Comparison of ENCODE assay signal across 8 cellular contexts in genomic region chr18:13159579-13159978, GRCh38. TPM values are rescaled to one million over a fixed set of nuclear protein-coding genes. Genes with fewer than 3 reads are reported as not detected.
DNase-seq lines count a peak whose midpoint lies in the region; ATAC-seq and TF ChIP-seq lines count a peak whose summit lies in the region.

No MANE protein-coding gene starts in this region.

- H3K4me1 ChIP-seq in adipocyte (ENCODE audit: control insufficient read depth, insufficient read depth, low read length) (peaks cover 16% of the 10 kb centered on the region), right atrium auricular region (no peaks in the 10 kb centered on the region), sigmoid colon (no peaks in the 10 kb centered on the region)

- no peaks in the 10 kb centered on the region for H3K27me3 ChIP-seq in adipocyte (replicated peaks; ENCODE audit: control insufficient read depth, insufficient read depth, low read length)
- no peaks in the 10 kb centered on the region for H3K27me3 ChIP-seq in right atrium auricular region
- no peaks in the 10 kb centered on the region for H3K27me3 ChIP-seq in sigmoid colon

- no peak for TF ChIP-seq POLR2A in sigmoid colon (IDR thresholded peaks at IDR 0.05)

- H3K9me3 ChIP-seq in adipocyte (ENCODE audit: control insufficient read depth, low read length) (peaks cover 31% of the 10 kb centered on the region), right atrium auricular region (peaks cover 0 to 30% of the 10 kb centered on the region in 2 donors), sigmoid colon (peaks cover 0 to 8% (median 3%) of the 10 kb centered on the region in 4 donors)

- DNase-seq in CD1c-positive myeloid dendritic cell (ENCODE audit: extremely low spot score) = peak; percentile 74
- peak; percentile 38 for DNase-seq in GM19240 (ENCODE audit: insufficient read length, low spot score)
- DNase-seq in NCI-H2196 treated with DMSO at 0.1 percent for 48 hours (lab: John Stamatoyannopoulos, UW; ENCODE audit: unreplicated experiment) = peak; percentile 66
- peak; percentile 87 for DNase-seq in adipocyte (ENCODE audit: low read depth)
- no peak for DNase-seq in right atrium auricular region (ENCODE audit: low spot score)
- no peak for DNase-seq in sigmoid colon

- TF ChIP-seq CTCF in right atrium auricular region (IDR thresholded peaks at IDR 0.05) (peak; percentile 84 to 86), sigmoid colon (IDR thresholded peaks at IDR 0.05) (peak in 3 of 4 experiments; percentile 62 to 77 (median 68))

- no peak for TF ChIP-seq EP300 in sigmoid colon (IDR thresholded peaks at IDR 0.05)

- 42 to 59% methylated on average over 5 of the region's 5 CpGs for WGBS in sigmoid colon, 2 donors

- H3K9ac ChIP-seq in adipocyte (ENCODE audit: low read length) = no peak overlapping the region

- H3K27ac ChIP-seq in right atrium auricular region = no peak overlapping the region
- no peak overlapping the region for H3K27ac ChIP-seq in sigmoid colon

- no peaks in the 10 kb centered on the region for H3K36me3 ChIP-seq in adipocyte (ENCODE audit: control insufficient read depth, insufficient read depth, low read length, severe bottlenecking)
- no peaks in the 10 kb centered on the region for H3K36me3 ChIP-seq in right atrium auricular region
- no peaks in the 10 kb centered on the region for H3K36me3 ChIP-seq in sigmoid colon

- intact Hi-C loops in sigmoid colon (cut with DNase I) = no loop called here

- ATAC-seq in GM18498 (IDR thresholded peaks at IDR 0.05; ENCODE audit: unreplicated experiment) = no peak
- ATAC-seq in HG03469 (IDR thresholded peaks at IDR 0.05; ENCODE audit: unreplicated experiment) = no peak

- H3K4me3 ChIP-seq in adipocyte (ENCODE audit: low read length) (no peak overlapping the region), right atrium auricular region (no peak overlapping the region), sigmoid colon (no peak overlapping the region)

RNA-seq across cellular contexts. Expression of gene LDLRAD4, which starts 59.0 kb away (rescaled TPM):
- total RNA-seq in right atrium auricular region (10 to 100 TPM; 33.1 to 41.2 TPM), sigmoid colon (10 to 100 TPM; 17.2 to 28.2 (median 18.2) TPM)
- polyA plus RNA-seq in sigmoid colon = 10 to 100 TPM in 1 of 3 donors, 1 to 10 TPM in 2; 1.2 to 12.2 (median 2.5) TPM

Comparison
In these comparisons a context has a peak if more than half of its experiments do, and no peak if none do; other contexts are left out.
1. DNase-seq: peak in CD1c-positive myeloid dendritic cell (single experiment), GM19240 (single experiment), NCI-H2196 treated with DMSO at 0.1 percent for 48 hours (single experiment) and adipocyte (single experiment); none in right atrium auricular region (single experiment) and sigmoid colon (single experiment).